ENCODE assay signal across 26 cellular contexts in genomic region chr7:100577507-100577906, GRCh38. TPM values are rescaled to one million over a fixed set of nuclear protein-coding genes. Genes with fewer than 3 reads are reported as not detected.
DNase-seq lines count a peak whose midpoint lies in the region; ATAC-seq, FAIRE-seq and TF ChIP-seq lines count a peak whose summit lies in the region.
"Had no signal": no experiment of that assay in that cellular context is flagged by ENCODE, and none has a peak within 500 bp of the region (broad histone marks: within the 10 kb centered on the region; RNA-seq: fewer than 3 reads in every experiment).

No MANE protein-coding gene starts in this region.

- no peaks in the 10 kb centered on the region for H3K79me1 ChIP-seq in H9 (ENCODE audit: insufficient read depth, low read depth, low read length, poor library complexity, severe bottlenecking)

- H3K27ac ChIP-seq in heart right ventricle (no peak overlapping the region), H9 (ENCODE audit: insufficient read length, low read depth, low read length) (no peak overlapping the region), kidney (ENCODE audit: low read depth in 2 of 2, low read length in 2 of 2) (no peak overlapping the region), small intestine (ENCODE audit: low read depth in 1 of 2, low read length in 1 of 2) (no peak overlapping the region)
- H3K27ac ChIP-seq: A549; BLaER1 treated with 17β-estradiol and CSF1 and Interleukin-3, amounts not matched to agents 10 nM and 100 nM; SK-N-MC had no signal

- H3K36me3 Mint-ChIP-seq in H9 (ENCODE audit: insufficient read depth in 1 of 3, low read depth in 3 of 3): peaks cover 13 to 30% (median 26%) of the 10 kb centered on the region in 3 experiments; a peak in 6 of 7 replicates
- peaks cover 58 to 61% of the 10 kb centered on the region in 2 donors for H3K36me3 Mint-ChIP-seq in stimulated activated naive B cell treated with anti-CD40 and anti-IgM and Interleukin-4, amounts not matched to agents 10 μg/mL and 1 μg/mL and 100 μg/mL, for 72 hours

- H3K4me3 Mint-ChIP-seq in H9: no peak overlapping the region
- no peak overlapping the region for H3K4me3 Mint-ChIP-seq in stimulated activated naive B cell treated with anti-CD40 and anti-IgM and Interleukin-4, amounts not matched to agents 10 μg/mL and 1 μg/mL and 100 μg/mL, for 72 hours
- H3K4me3 Mint-ChIP-seq: CD4-positive, alpha-beta T cell; IgD-negative memory B cell had no signal

- ATAC-seq in Right ventricle myocardium superior (ENCODE audit: poor library complexity) (no peak), heart right ventricle (no peak)
- ATAC-seq in stimulated activated naive B cell treated with anti-CD40 and anti-IgM and Interleukin-4, amounts not matched to agents 10 μg/mL and 1 μg/mL and 100 μg/mL, for 72 hours (replicated peaks): no peak

- no peak overlapping the region for H3K23ac ChIP-seq in H9 (ENCODE audit: insufficient read length, low read depth, low read length)

- no peaks in the 10 kb centered on the region for H3K79me2 ChIP-seq in H9 (ENCODE audit: insufficient read depth, low read length)

- WGBS in heart right ventricle, 2 donors: 91 to 93% methylated on average over 14 of the region's 14 CpGs
- WGBS in H9 (ENCODE audit: extremely low coverage, insufficient read length, low lambda C conversion rate): no CpG with 5 or more reads among the region's 14 CpGs
- WGBS in small intestine, 3 donors: 89 to 94% (median 93%) methylated on average over 11 to 14 of the region's 14 CpGs

- H3K9ac ChIP-seq in H9 (ENCODE audit: extremely low read depth, insufficient read length, low read length): no peak overlapping the region
- H3K9ac ChIP-seq in kidney (ENCODE audit: low read length in 2 of 2): no peak overlapping the region

- no peak overlapping the region for H2BK120ac ChIP-seq in H9 (ENCODE audit: low read depth, low read length, poor library complexity, severe bottlenecking)

- H2BK20ac ChIP-seq in H9 (ENCODE audit: low read depth, low read length, poor library complexity, severe bottlenecking): no peak overlapping the region

- H3K4me2 ChIP-seq in H9 (ENCODE audit: insufficient read depth, insufficient read length, low read length): no peak overlapping the region
- H3K4me2 ChIP-seq: A549; BLaER1 treated with 17β-estradiol and CSF1 and Interleukin-3, amounts not matched to agents 10 nM and 100 nM had no signal

- no peak overlapping the region for H3K56ac ChIP-seq in H9 (ENCODE audit: insufficient read length, low read depth, low read length)

- H3K4me1 Mint-ChIP-seq in H9: peaks cover 1 to 2% of the 10 kb centered on the region in 2 experiments
- peaks cover 3 to 6% of the 10 kb centered on the region in 2 donors for H3K4me1 Mint-ChIP-seq in stimulated activated naive B cell treated with anti-CD40 and anti-IgM and Interleukin-4, amounts not matched to agents 10 μg/mL and 1 μg/mL and 100 μg/mL, for 72 hours

- FAIRE-seq in kidney (lab: Jason Lieb, UNC) (no peak), small intestine (lab: Jason Lieb, UNC) (no peak)
- FAIRE-seq: A549, D721Med, GM19239 had no signal

- H3K4me3 ChIP-seq in heart right ventricle (no peak overlapping the region), kidney (ENCODE audit: low read length in 2 of 2) (no peak overlapping the region), small intestine (ENCODE audit: low read depth in 1 of 2, low read length in 2 of 2) (no peak overlapping the region)
- H3K4me3 ChIP-seq: A549; BLaER1 treated with 17β-estradiol and CSF1 and Interleukin-3, amounts not matched to agents 10 nM and 100 nM; HAP-1; SK-N-MC had no signal

- no peak overlapping the region for H4K8ac ChIP-seq in H9 (replicated peaks; ENCODE audit: insufficient read length, low read depth, low read length)

- H3T11ph ChIP-seq in H9 (ENCODE audit: low read length): no peak overlapping the region

- no peaks in the 10 kb centered on the region for H3K9me3 Mint-ChIP-seq in H9
- H3K9me3 Mint-ChIP-seq in stimulated activated naive B cell treated with anti-CD40 and anti-IgM and Interleukin-4, amounts not matched to agents 10 μg/mL and 1 μg/mL and 100 μg/mL, for 72 hours: no peaks in the 10 kb centered on the region
- H3K9me3 Mint-ChIP-seq: CD4-positive, alpha-beta T cell; IgD-negative memory B cell had no signal

- peaks cover 0 to 7% (median 4%) of the 10 kb centered on the region in 9 donors for H3K4me1 ChIP-seq in heart right ventricle
- no peaks in the 10 kb centered on the region for H3K4me1 ChIP-seq in H9 (ENCODE audit: insufficient read depth, low read length)
- no peaks in the 10 kb centered on the region for H3K4me1 ChIP-seq in kidney (ENCODE audit: control insufficient read depth in 1 of 2, insufficient read depth in 1 of 2, low read depth in 1 of 2, low read length in 2 of 2)
- no peaks in the 10 kb centered on the region for H3K4me1 ChIP-seq in small intestine (ENCODE audit: control insufficient read depth in 2 of 2, insufficient read depth in 1 of 2, low read depth in 1 of 2, low read length in 1 of 2)
- H3K4me1 ChIP-seq: A549, HAP-1 had no signal

- no peak overlapping the region for H4K5ac ChIP-seq in H9 (ENCODE audit: insufficient read length, low read depth, low read length)

- H3K23me2 ChIP-seq in H9 (ENCODE audit: insufficient read length, low read depth, low read length, poor library complexity, severe bottlenecking): no peaks in the 10 kb centered on the region

- no peak overlapping the region for H3K18ac ChIP-seq in H9 (ENCODE audit: insufficient read length, low read depth, low read length)

- H2BK5ac ChIP-seq in H9 (ENCODE audit: insufficient read length, low read length): no peak overlapping the region

- H3K9me3 ChIP-seq in heart right ventricle (no peaks in the 10 kb centered on the region), H9 (ENCODE audit: control insufficient read depth, low read depth, low read length) (no peaks in the 10 kb centered on the region), kidney (ENCODE audit: control insufficient read depth in 1 of 2, low read length in 2 of 2) (no peaks in the 10 kb centered on the region), small intestine (ENCODE audit: control insufficient read depth, low read depth) (no peaks in the 10 kb centered on the region)
- H3K9me3 ChIP-seq: A549; BLaER1 treated with 17β-estradiol and CSF1 and Interleukin-3, amounts not matched to agents 10 nM and 100 nM; HAP-1 had no signal

- H3K27ac Mint-ChIP-seq in H9: no peak overlapping the region
- H3K27ac Mint-ChIP-seq in stimulated activated naive B cell treated with anti-CD40 and anti-IgM and Interleukin-4, amounts not matched to agents 10 μg/mL and 1 μg/mL and 100 μg/mL, for 72 hours: peak overlapping the region; percentile 38
- H3K27ac Mint-ChIP-seq: CD4-positive, alpha-beta T cell; IgD-negative memory B cell had no signal

- H4K91ac ChIP-seq in H9 (ENCODE audit: insufficient read length, low read depth, low read length): no peak overlapping the region

- TF ChIP-seq CTCF in heart right ventricle (IDR thresholded peaks at IDR 0.05) (no peak), H9 (conservative IDR thresholded peaks at IDR 0.05) (no peak), kidney (IDR thresholded peaks at IDR 0.05; ENCODE audit: borderline replicate concordance, extremely low read depth, insufficient read depth) (no peak)

- DNase-seq in Right ventricle myocardium superior (peak; percentile 35), heart right ventricle (no peak), H9 (peak; percentile 14), kidney (peak; percentile 63), medulla oblongata (ENCODE audit: extremely low spot score) (no peak), small intestine (no peak)
- no peak for DNase-seq in stimulated activated naive B cell treated with anti-CD40 and anti-IgM and Interleukin-4, amounts not matched to agents 10 μg/mL and 1 μg/mL and 100 μg/mL, for 72 hours
- DNase-seq: AML-193; CD4-positive, alpha-beta T cell; NCI-H1048; NCI-H1417; NCI-H1694; NCI-H2029 treated with DMSO at 0.1 percent for 48 hours; NCI-H446 treated with DMSO at 0.1 percent for 48 hours; NCI-H526; NCI-H82; NK-92 treated with Interleukin-12 subunit alpha and Interleukin-12 subunit beta, amount 100 ng/mL, for 24 hours; RPMI8226; SHP77 treated with DMSO at 0.1 percent for 48 hours had no signal

- no peak overlapping the region for H2AK5ac ChIP-seq in H9 (ENCODE audit: insufficient read length, low read length)

- H2BK15ac ChIP-seq in H9 (ENCODE audit: low read depth, low read length): no peak overlapping the region

- intact Hi-C loops in Right ventricle myocardium superior (cut with DNase I): no loop called here
- intact Hi-C loops in heart right ventricle (cut with DNase I): no loop called here
- intact Hi-C loops in kidney (cut with DNase I): loop anchor here (10.0 kb wide), 1 partner anchor 107 kb away; no protein-coding TSS in a partner anchor

- H3K27me3 ChIP-seq in heart right ventricle (no peaks in the 10 kb centered on the region), H9 (ENCODE audit: insufficient read depth, low read length) (no peaks in the 10 kb centered on the region), small intestine (ENCODE audit: control insufficient read depth in 2 of 2, insufficient read depth in 2 of 2, low read length in 2 of 2) (no peaks in the 10 kb centered on the region)

- H3K27me3 Mint-ChIP-seq in H9 (ENCODE audit: low read depth): no peaks in the 10 kb centered on the region
- H3K27me3 Mint-ChIP-seq in stimulated activated naive B cell treated with anti-CD40 and anti-IgM and Interleukin-4, amounts not matched to agents 10 μg/mL and 1 μg/mL and 100 μg/mL, for 72 hours: no peaks in the 10 kb centered on the region
- H3K27me3 Mint-ChIP-seq: CD4-positive, alpha-beta T cell; IgD-negative memory B cell had no signal

- no peak overlapping the region for H2BK12ac ChIP-seq in H9 (ENCODE audit: insufficient read length, low read depth, low read length)

- H3K36me3 ChIP-seq in heart right ventricle (peaks cover 4 to 95% (median 81%) of the 10 kb centered on the region in 9 donors), kidney (ENCODE audit: control insufficient read depth in 1 of 2, insufficient read depth in 2 of 2, low read length in 2 of 2) (peaks cover 35 to 44% of the 10 kb centered on the region in 2 donors), small intestine (ENCODE audit: control insufficient read depth in 2 of 2, insufficient read depth in 2 of 2, low read length in 2 of 2) (peaks cover 31 to 33% of the 10 kb centered on the region in 2 donors)

- H4K20me1 ChIP-seq in H9 (ENCODE audit: control insufficient read depth, insufficient read depth, insufficient read length): no peaks in the 10 kb centered on the region

- no peak overlapping the region for H3K4ac ChIP-seq in H9 (ENCODE audit: low read depth, low read length)

- H2AFZ ChIP-seq in H9 (ENCODE audit: low read length): no peak overlapping the region

- no peak overlapping the region for H3K14ac ChIP-seq in H9 (ENCODE audit: insufficient read depth, low read length)

RNA-seq across cellular contexts. Expression of gene SAP25, which starts 3.8 kb away (rescaled TPM):
- total RNA-seq in Right ventricle myocardium superior (0.54 TPM), heart right ventricle (under 1 TPM in 5 of 10 donors, not detected in 5; 0.36 to 0.87 (median 0.62) TPM), H9 (2021) (4.2 and 5.1 TPM in 2 replicates), kidney (9.8 TPM)
- polyA plus RNA-seq in heart right ventricle (1 to 10 TPM in 1 of 2 donors, under 1 TPM in 1; 0.88 to 2.3 TPM), kidney (ENCODE audit: insufficient read depth, low read depth, low replicate concordance) (5.7 TPM), small intestine (10 to 100 TPM in 2 of 3 donors, 1 to 10 TPM in 1; 2.0 to 28.2 (median 18.6) TPM)

RNA-seq across cellular contexts. Expression of gene LRCH4, which starts 8.4 kb away (rescaled TPM):
- total RNA-seq in Right ventricle myocardium superior (22.8 TPM), heart right ventricle (10 to 100 TPM; 18.4 to 37.9 (median 23.6) TPM), H9 (2021) (36.8 and 39.1 TPM in 2 replicates), kidney (62.9 TPM)
- polyA plus RNA-seq in heart right ventricle (10 to 100 TPM; 36.1 to 57.6 TPM), kidney (ENCODE audit: insufficient read depth, low read depth, low replicate concordance) (23.2 TPM), small intestine (100 to 1,000 TPM in 1 of 3 donors, 10 to 100 TPM in 2; 33.4 to 111 (median 72.0) TPM)

RNA-seq across cellular contexts. Expression of gene FBXO24, which starts 8.6 kb away (rescaled TPM):
- total RNA-seq in Right ventricle myocardium superior (0.35 TPM), heart right ventricle (under 1 TPM in 8 of 10 donors, not detected in 2; 0.15 to 0.66 (median 0.40) TPM), H9 (2021) (0.85 and 1.3 TPM in 2 replicates), kidney (0.60 TPM)
- polyA plus RNA-seq in heart right ventricle (under 1 TPM; 0.20 to 0.73 TPM), kidney (ENCODE audit: insufficient read depth, low read depth, low replicate concordance) (0.95 TPM), small intestine (under 1 TPM in 1 of 3 donors, not detected in 2; 0.55 TPM)

RNA-seq across cellular contexts. Expression of gene PCOLCE, which starts 24.7 kb away (rescaled TPM):
- 42.2 TPM for total RNA-seq in Right ventricle myocardium superior
- total RNA-seq in heart right ventricle: 10 to 100 TPM; 13.1 to 59.6 (median 25.8) TPM
- 10 to 100 TPM; 56.4 to 74.3 TPM for polyA plus RNA-seq in heart right ventricle
- 25.8 and 26.1 TPM in 2 replicates for total RNA-seq in H9 (2021)
- 51.5 TPM for total RNA-seq in kidney
- 42.9 TPM for polyA plus RNA-seq in kidney (ENCODE audit: insufficient read depth, low read depth, low replicate concordance)
- polyA plus RNA-seq in small intestine: 10 to 100 TPM in 1 of 3 donors, 1 to 10 TPM in 2; 1.9 to 17.0 (median 2.5) TPM

RNA-seq across cellular contexts. Expression of gene MOSPD3, which starts 34.8 kb away (rescaled TPM):
- total RNA-seq in Right ventricle myocardium superior (9.3 TPM), heart right ventricle (10 to 100 TPM in 5 of 10 donors, 1 to 10 TPM in 5; 8.0 to 12.5 (median 9.9) TPM), H9 (2021) (16.7 and 17.5 TPM in 2 replicates), kidney (18.2 TPM)
- polyA plus RNA-seq in heart right ventricle (10 to 100 TPM; 11.2 to 12.6 TPM), kidney (ENCODE audit: insufficient read depth, low read depth, low replicate concordance) (30.6 TPM), small intestine (10 to 100 TPM in 2 of 3 donors, 1 to 10 TPM in 1; 8.4 to 14.9 (median 10.1) TPM)

Comparison
In these comparisons a context has a peak if more than half of its experiments do, and no peak if none do; other contexts are left out.
1. DNase-seq: peak in Right ventricle myocardium superior (single experiment), H9 (single experiment) and kidney (single experiment); none in heart right ventricle (0 of 2), stimulated activated naive B cell treated with anti-CD40 and anti-IgM and Interleukin-4, amounts not matched to agents 10 μg/mL and 1 μg/mL and 100 μg/mL, for 72 hours (single experiment), medulla oblongata (single experiment) and small intestine (single experiment).